In the genomic region with DNA sequence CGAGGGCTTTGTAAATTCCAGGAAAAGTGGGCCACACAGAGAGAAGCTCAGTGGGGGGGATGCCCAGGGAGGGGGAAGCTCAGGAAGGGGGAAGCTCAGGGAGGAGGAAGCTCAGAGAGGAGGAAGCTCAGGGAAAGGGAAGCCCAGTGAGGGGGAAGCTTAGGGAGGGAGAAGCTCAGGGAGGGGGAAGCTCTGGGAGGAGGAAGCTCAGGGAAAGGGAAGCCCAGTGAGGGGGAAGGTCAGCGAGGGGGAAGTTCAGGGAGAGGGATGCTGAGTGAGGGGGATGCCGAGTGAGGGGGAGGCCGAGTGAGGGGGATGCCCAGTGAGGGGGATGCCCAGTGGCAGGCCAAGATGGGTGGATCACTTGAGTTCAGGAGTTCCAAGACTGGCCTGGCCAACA, we compare ENCODE assay signal across 25 cellular contexts. TPM values are rescaled to one million over a fixed set of nuclear protein-coding genes. Genes with fewer than 3 reads are reported as not detected.
DNase-seq lines count a peak whose midpoint lies in the region; ATAC-seq and TF ChIP-seq lines count a peak whose summit lies in the region.
"Had no signal": no experiment of that assay in that cellular context is flagged by ENCODE, and none has a peak within 500 bp of the region (broad histone marks: within the 10 kb centered on the region; RNA-seq: fewer than 3 reads in every experiment).

No MANE protein-coding gene starts in this region.

- H3K9me3 ChIP-seq in SJCRH30 (replicated peaks) (no peaks in the 10 kb centered on the region), lower lobe of right lung (no peaks in the 10 kb centered on the region), spleen (peaks cover 0 to 10% (median 6%) of the 10 kb centered on the region in 8 donors), uterus (no peaks in the 10 kb centered on the region)
- H3K9me3 ChIP-seq: pancreas had no signal

- H3K27ac ChIP-seq in SJCRH30: peak overlapping the region; percentile 92
- H3K27ac ChIP-seq in lower lobe of right lung: no peak overlapping the region
- H3K27ac ChIP-seq in spleen: no peak overlapping the region
- H3K27ac ChIP-seq in uterus: no peak overlapping the region
- H3K27ac ChIP-seq: esophagus muscularis mucosa, pancreas, RWPE1, VCaP had no signal

- ATAC-seq in activated CD4-positive, CD25-positive, alpha-beta regulatory T cell treated with anti-CD3 and anti-CD28 coated beads, Interleukin-2, amount 50 U/mL, for 24 hours: no peak
- ATAC-seq in lower lobe of right lung (peak; percentile 33 to 57), HG03025 (IDR thresholded peaks at IDR 0.05; ENCODE audit: low FRiP score, unreplicated experiment) (no peak)
- ATAC-seq: activated CD8-positive, alpha-beta T cell treated with anti-CD3 and anti-CD28 coated beads for 36 hours; pancreas had no signal

- H3K27me3 ChIP-seq in SJCRH30 (no peaks in the 10 kb centered on the region), lower lobe of right lung (ENCODE audit: low read depth) (peaks cover 5% of the 10 kb centered on the region), spleen (replicated peaks in 1 of 7) (peaks cover 0 to 59% (median 12%) of the 10 kb centered on the region in 7 donors), uterus (no peaks in the 10 kb centered on the region)
- H3K27me3 ChIP-seq: pancreas had no signal

- no peak for TF ChIP-seq CTCF in lower lobe of right lung (IDR thresholded peaks at IDR 0.05)
- no peak for TF ChIP-seq CTCF in spleen (IDR thresholded peaks at IDR 0.05 in 8 of 11, conservative IDR thresholded peaks at IDR 0.05 in 3 of 11)
- no peak for TF ChIP-seq CTCF in uterus (IDR thresholded peaks at IDR 0.05)

- WGBS in spleen, 5 donors: 2 to 9% (median 6%) methylated on average over 4 of the region's 4 CpGs

- TF ChIP-seq POLR2A in spleen (IDR thresholded peaks at IDR 0.05) (no peak), uterus (IDR thresholded peaks at IDR 0.05) (no peak)

- H3K36me3 ChIP-seq in SJCRH30 (peaks cover 42% of the 10 kb centered on the region), lower lobe of right lung (no peaks in the 10 kb centered on the region), spleen (peaks cover 0 to 4% (median 0%) of the 10 kb centered on the region in 6 donors), uterus (no peaks in the 10 kb centered on the region)
- H3K36me3 ChIP-seq: esophagus muscularis mucosa, pancreas had no signal

- intact Hi-C loops in lower lobe of right lung (cut with DNase I): no loop called here
- intact Hi-C loops in spleen (cut with DNase I; ENCODE audit: low total_unique reads): no loop called here
- intact Hi-C loops in uterus (cut with DNase I; ENCODE audit: low total_unique reads): no loop called here

- peak; percentile 24 for DNase-seq in activated CD4-positive, CD25-positive, alpha-beta regulatory T cell treated with anti-CD3 and anti-CD28 coated beads, Interleukin-2, amount 50 U/mL, for 72 hours
- peak; percentile 63 to 73 for DNase-seq in SJCRH30
- DNase-seq in lower lobe of right lung: peak; percentile 46
- DNase-seq in spleen: peak; percentile 66
- DNase-seq in uterus: no peak
- no peak for DNase-seq in NCI-H1436 treated with DMSO at 0.1 percent for 48 hours (lab: John Stamatoyannopoulos, UW)
- DNase-seq: activated CD8-positive, alpha-beta T cell treated with anti-CD3 and anti-CD28 coated beads for 36 hours; activated naive CD4-positive, alpha-beta T cell treated with anti-CD3 and anti-CD28 coated beads, Interleukin-2, amount 50 U/mL, for 16 hours; activated T-cell treated with anti-CD3 and anti-CD28 coated beads, Interleukin-2, amount 50 U/mL, for 48 hours; C1 segment of cervical spinal cord; DMS153; effector CD4-positive, alpha-beta T cell; HCEC 1CT; left cardiac atrium; NCI-H187 treated with DMSO at 0.1 percent for 48 hours; NCI-H446 treated with DMSO at 0.1 percent for 48 hours; stimulated activated CD4-positive, alpha-beta T cell treated with anti-CD3 and anti-CD28 coated beads, Interleukin-2, amount 100 ng/mL, for 48 hours had no signal

- peaks cover 23% of the 10 kb centered on the region for H3K4me1 ChIP-seq in SJCRH30
- no peaks in the 10 kb centered on the region for H3K4me1 ChIP-seq in lower lobe of right lung
- H3K4me1 ChIP-seq in spleen: peaks cover 0 to 26% (median 0%) of the 10 kb centered on the region in 6 donors
- H3K4me1 ChIP-seq in uterus: no peaks in the 10 kb centered on the region
- H3K4me1 ChIP-seq: esophagus muscularis mucosa, pancreas had no signal

- H3K4me3 ChIP-seq in SJCRH30 (peak overlapping the region; percentile 65), lower lobe of right lung (no peak overlapping the region), spleen (no peak overlapping the region), uterus (no peak overlapping the region)
- H3K4me3 ChIP-seq: esophagus muscularis mucosa, pancreas had no signal

RNA-seq across cellular contexts. Expression of gene CHRNG, which starts 0.8 kb away (rescaled TPM):
- 25.2 and 36.6 TPM in 2 replicates for total RNA-seq in SJCRH30 (2014; rRNA removed; shearing (Covaris generic))
- not detected for total RNA-seq in lower lobe of right lung
- total RNA-seq in spleen: not detected
- polyA plus RNA-seq in spleen: under 1 TPM in 1 of 3 donors, not detected in 2; 0.06 TPM
- not detected for total RNA-seq in uterus
- total RNA-seq: activated CD8-positive, alpha-beta T cell treated with anti-CD3 and anti-CD28 coated beads for 36 hours; aorta; esophagus muscularis mucosa; left cardiac atrium; pancreas; ureter had no signal
- polyA plus RNA-seq: aorta, pancreas had no signal

RNA-seq across cellular contexts. Expression of gene TIGD1, which starts 11.7 kb away (rescaled TPM):
- 10.2 and 13.5 TPM in 2 replicates for total RNA-seq in SJCRH30 (2014; rRNA removed; shearing (Covaris generic))
- total RNA-seq in lower lobe of right lung (3.7 TPM), spleen (10 to 100 TPM in 3 of 7 donors, 1 to 10 TPM in 4; 5.1 to 13.5 (median 9.9) TPM), uterus (1 to 10 TPM; 4.6 to 8.5 (median 5.0) TPM)
- polyA plus RNA-seq in spleen: 1 to 10 TPM; 4.4 to 8.3 (median 6.0) TPM

RNA-seq across cellular contexts. Expression of gene EIF4E2, which starts 11.8 kb away (rescaled TPM):
- total RNA-seq in SJCRH30 (2014; rRNA removed; shearing (Covaris generic)): 168 and 180 TPM in 2 replicates
- total RNA-seq in lower lobe of right lung (68.1 TPM), spleen (10 to 100 TPM; 39.8 to 61.1 (median 49.0) TPM), uterus (100 to 1,000 TPM in 1 of 4 donors, 10 to 100 TPM in 3; 24.3 to 195 (median 56.6) TPM)
- polyA plus RNA-seq in spleen: 10 to 100 TPM; 29.3 to 42.9 (median 41.4) TPM

RNA-seq across cellular contexts. Expression of gene CHRND, which starts 12.7 kb away (rescaled TPM):
- 91.0 and 92.4 TPM in 2 replicates for total RNA-seq in SJCRH30 (2014; rRNA removed; shearing (Covaris generic))
- total RNA-seq in lower lobe of right lung: not detected
- under 1 TPM in 1 of 7 donors, not detected in 6; 0.32 TPM for total RNA-seq in spleen
- not detected for polyA plus RNA-seq in spleen
- not detected for total RNA-seq in uterus
- total RNA-seq: activated CD8-positive, alpha-beta T cell treated with anti-CD3 and anti-CD28 coated beads for 36 hours; aorta; esophagus muscularis mucosa; ureter had no signal
- polyA plus RNA-seq: aorta had no signal

RNA-seq across cellular contexts. Expression of gene PRSS56, which starts 18.5 kb away (rescaled TPM):
- 0.38 and 0.48 TPM in 2 replicates for total RNA-seq in SJCRH30 (2014; rRNA removed; shearing (Covaris generic))
- not detected for total RNA-seq in lower lobe of right lung
- under 1 TPM in 1 of 7 donors, not detected in 6; 0.13 TPM for total RNA-seq in spleen
- polyA plus RNA-seq in spleen: under 1 TPM in 1 of 3 donors, not detected in 2; 0.04 TPM
- not detected for total RNA-seq in uterus
- total RNA-seq: activated CD8-positive, alpha-beta T cell treated with anti-CD3 and anti-CD28 coated beads for 36 hours; aorta; esophagus muscularis mucosa; pancreas; ureter had no signal
- polyA plus RNA-seq: aorta had no signal

Comparison
In these comparisons a context has a peak if more than half of its experiments do, and no peak if none do; other contexts are left out.
1. DNase-seq: peak in activated CD4-positive, CD25-positive, alpha-beta regulatory T cell treated with anti-CD3 and anti-CD28 coated beads, Interleukin-2, amount 50 U/mL, for 72 hours (single experiment), SJCRH30 (2 of 2), lower lobe of right lung (single experiment) and spleen (single experiment); none in uterus (0 of 2) and NCI-H1436 treated with DMSO at 0.1 percent for 48 hours (single experiment).
2. ATAC-seq: peak in lower lobe of right lung (2 of 2); none in activated CD4-positive, CD25-positive, alpha-beta regulatory T cell treated with anti-CD3 and anti-CD28 coated beads, Interleukin-2, amount 50 U/mL, for 24 hours (0 of 2) and HG03025 (single experiment).
3. RNA of gene CHRNG, which starts 0.8 kb away (total RNA-seq): 25.2 to 36.6 TPM in SJCRH30; not detected in lower lobe of right lung (single experiment), not detected in spleen and not detected in uterus; every median in the first group is over 10 times any median in the second.